18 cellular contexts compared by ENCODE assay signal in the genomic region with DNA sequence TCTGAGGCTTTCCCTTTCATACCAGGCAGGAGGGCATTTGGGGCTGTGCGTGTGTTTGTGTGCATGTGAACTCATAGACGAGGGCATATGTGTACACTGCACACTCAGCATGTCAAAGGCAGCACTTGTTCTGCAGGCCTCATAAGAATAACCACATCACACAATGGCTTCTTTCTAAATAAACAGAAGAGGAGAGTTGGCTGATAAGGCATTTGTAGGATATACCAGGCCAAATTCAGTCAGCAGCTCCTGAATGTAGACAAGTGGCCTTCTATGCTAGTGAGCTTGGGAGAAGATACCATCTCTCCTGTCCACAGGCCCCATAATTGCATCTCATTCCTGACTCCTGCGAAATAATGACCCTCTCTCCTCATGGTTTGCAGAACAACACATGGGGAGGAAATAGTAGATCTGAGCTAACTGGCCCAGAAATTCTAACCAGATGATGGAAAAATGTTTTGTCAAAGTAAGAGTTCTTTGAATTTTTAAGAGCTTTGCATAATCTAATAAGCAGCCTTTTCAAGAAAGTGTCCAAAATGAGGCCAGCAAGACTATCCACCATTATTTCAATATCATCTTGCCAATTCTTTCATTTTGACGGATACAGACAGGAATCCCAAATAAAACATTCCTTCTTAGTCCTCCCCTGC.
DNase-seq lines count a peak whose midpoint lies in the region; ATAC-seq and TF ChIP-seq lines count a peak whose summit lies in the region.
"Had no signal": no experiment of that assay in that cellular context is flagged by ENCODE, and none has a peak within 500 bp of the region (broad histone marks: within the 10 kb centered on the region; RNA-seq: fewer than 3 reads in every experiment).

No MANE protein-coding gene starts in this region.

- H3K9me3 ChIP-seq in heart left ventricle (peaks cover 0 to 4% (median 0%) of the 10 kb centered on the region in 12 donors), neural progenitor cell (ENCODE audit: low read depth) (no peaks in the 10 kb centered on the region)
- H3K9me3 ChIP-seq: right lobe of liver had no signal

- H3K4me1 ChIP-seq in heart left ventricle, result peaks cover 0 to 12% (median 0%) of the 10 kb centered on the region in 12 donors
- H3K4me1 ChIP-seq in neural progenitor cell, result no peaks in the 10 kb centered on the region
- H3K4me1 ChIP-seq: right lobe of liver had no signal

- H3K27ac ChIP-seq in heart left ventricle, result peak overlapping the region in 6 of 12 donors; percentile 5 to 64 (median 43)
- no peak overlapping the region for H3K27ac ChIP-seq in neural progenitor cell
- H3K27ac ChIP-seq: right lobe of liver had no signal

- H3K4me3 Mint-ChIP-seq in neural progenitor cell, result no peak overlapping the region
- H3K4me3 Mint-ChIP-seq: activated B cell treated with CpG ODN at 0.5 μM for 24 hours; naive thymus-derived CD4-positive, alpha-beta T cell had no signal

- H3K9me3 Mint-ChIP-seq in neural progenitor cell, result peaks cover 4% of the 10 kb centered on the region
- H3K9me3 Mint-ChIP-seq: activated B cell treated with CpG ODN at 0.5 μM for 24 hours had no signal

- no peak overlapping the region for H3K4me2 ChIP-seq in neural progenitor cell

- no peak overlapping the region for H3K27ac Mint-ChIP-seq in neural progenitor cell
- H3K27ac Mint-ChIP-seq: activated B cell treated with CpG ODN at 0.5 μM for 24 hours; naive thymus-derived CD4-positive, alpha-beta T cell had no signal

- no peaks in the 10 kb centered on the region for H3K27me3 Mint-ChIP-seq in neural progenitor cell (ENCODE audit: insufficient read depth, low read depth)
- H3K27me3 Mint-ChIP-seq: activated B cell treated with CpG ODN at 0.5 μM for 24 hours had no signal

- no peak for DNase-seq in heart left ventricle
- DNase-seq in cardiac septum (ENCODE audit: low spot score), result no peak
- peak; percentile 43 for DNase-seq in dedifferentiated amniotic fluid mesenchymal stem cell (ENCODE audit: extremely low spot score)
- DNase-seq in medulla oblongata (ENCODE audit: extremely low spot score), result peak; percentile 59
- no peak for DNase-seq in neural progenitor cell (ENCODE audit: low spot score)
- no peak for DNase-seq in HuH-7 (ENCODE audit: low spot score)
- DNase-seq: activated B cell treated with CpG ODN at 0.5 μM for 24 hours; left cardiac atrium; naive thymus-derived CD4-positive, alpha-beta T cell; NCI-H446 treated with DMSO at 0.1 percent for 48 hours; PC-3; right lobe of liver; stimulated activated naive CD4-positive, alpha-beta T cell treated with Interleukin-2 at 50 U/mL for 16 hours; T-helper 1 cell had no signal

- TF ChIP-seq CTCF in heart left ventricle (IDR thresholded peaks at IDR 0.05) (no peak), neural progenitor cell (IDR thresholded peaks at IDR 0.05) (no peak)

- no peaks in the 10 kb centered on the region for H3K27me3 ChIP-seq in heart left ventricle
- no peaks in the 10 kb centered on the region for H3K27me3 ChIP-seq in neural progenitor cell
- H3K27me3 ChIP-seq: right lobe of liver had no signal

- H3K36me3 ChIP-seq in heart left ventricle (no peaks in the 10 kb centered on the region), neural progenitor cell (no peaks in the 10 kb centered on the region)
- H3K36me3 ChIP-seq: right lobe of liver had no signal

- H3F3A ChIP-seq in neural progenitor cell (ENCODE audit: low read depth), result no peaks in the 10 kb centered on the region

- intact Hi-C loops in heart left ventricle (cut with DNase I), result no loop called here
- intact Hi-C loops in cardiac septum (cut with DNase I), result no loop called here

- ATAC-seq in heart left ventricle, result peak in 3 of 4 donors; percentile 14 to 42 (median 37)
- ATAC-seq in HG03342 (IDR thresholded peaks at IDR 0.05; ENCODE audit: unreplicated experiment), result no peak
- no peak for ATAC-seq in GM19455 (IDR thresholded peaks at IDR 0.05; ENCODE audit: unreplicated experiment)
- ATAC-seq: HCT116; K562; naive thymus-derived CD4-positive, alpha-beta T cell; PC-3; right lobe of liver had no signal

- no peak overlapping the region for H3K9ac ChIP-seq in neural progenitor cell

- H3K79me2 ChIP-seq in neural progenitor cell (ENCODE audit: low read depth), result no peaks in the 10 kb centered on the region

- no peaks in the 10 kb centered on the region for H4K20me1 ChIP-seq in neural progenitor cell (ENCODE audit: low read depth)

- H3K4me1 Mint-ChIP-seq in neural progenitor cell, result peaks cover 7% of the 10 kb centered on the region
- H3K4me1 Mint-ChIP-seq: activated B cell treated with CpG ODN at 0.5 μM for 24 hours; naive thymus-derived CD4-positive, alpha-beta T cell had no signal

- H3K4me3 ChIP-seq in heart left ventricle, result no peak overlapping the region
- no peak overlapping the region for H3K4me3 ChIP-seq in neural progenitor cell
- H3K4me3 ChIP-seq: K562, right lobe of liver had no signal

- WGBS in heart left ventricle, 4 donors, result 67 to 73% (median 71%) methylated on average over 4 of the region's 4 CpGs

- H2AFZ ChIP-seq in neural progenitor cell (replicated peaks), result no peak overlapping the region

- no peaks in the 10 kb centered on the region for H3K36me3 Mint-ChIP-seq in neural progenitor cell

- no peak for TF ChIP-seq POLR2A in heart left ventricle (IDR thresholded peaks at IDR 0.05)

Comparison
In these comparisons a context has a peak if more than half of its experiments do, and no peak if none do; other contexts are left out.
1. ATAC-seq: peak in heart left ventricle (3 of 4); none in HG03342 (single experiment) and GM19455 (single experiment).
2. DNase-seq: peak in dedifferentiated amniotic fluid mesenchymal stem cell (single experiment) and medulla oblongata (single experiment); none in heart left ventricle (0 of 5), cardiac septum (single experiment), neural progenitor cell (single experiment) and HuH-7 (single experiment).